In the genomic region with DNA sequence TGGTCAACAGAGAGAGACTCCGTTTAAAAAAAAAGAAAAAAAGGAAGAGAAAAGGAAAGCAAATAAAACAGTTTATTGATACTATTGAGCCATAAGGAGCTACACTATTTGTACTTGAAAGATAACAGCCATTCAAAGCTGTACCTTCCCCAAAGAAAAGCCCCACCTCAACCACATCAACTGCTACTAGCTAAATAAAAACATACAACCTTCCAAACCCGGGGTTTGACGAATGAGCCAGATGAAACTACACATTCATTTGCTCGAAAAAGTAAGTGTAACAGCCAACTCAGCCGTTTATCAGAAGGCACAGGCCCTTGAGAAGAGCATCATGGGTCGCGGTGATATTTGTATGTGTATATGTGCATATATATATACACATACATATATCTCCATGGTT, we compare ENCODE assay signal across 15 cellular contexts.
DNase-seq lines count a peak whose midpoint lies in the region; ATAC-seq and FAIRE-seq lines count a peak whose summit lies in the region.
"Had no signal": no experiment of that assay in that cellular context is flagged by ENCODE, and none has a peak within 500 bp of the region (broad histone marks: within the 10 kb centered on the region; RNA-seq: fewer than 3 reads in every experiment).

No MANE protein-coding gene starts in this region.

- no peak for FAIRE-seq in HTR-8/SVneo (lab: Jason Lieb, UNC)

- no peaks in the 10 kb centered on the region for H3K36me3 ChIP-seq in CD8-positive, alpha-beta memory T cell (ENCODE audit: insufficient read depth, low read length)
- H3K36me3 ChIP-seq: breast epithelium had no signal

- POLR2A ChIA-PET in CD8-positive, alpha-beta memory T cell (lab: Charles Lee) = interaction anchor here (0.6 kb wide), 1 partner anchor 19 kb away, joined by 3 read pairs; no protein-coding TSS in a partner anchor

- peak overlapping the region in 6 of 7 donors; percentile 3 to 52 (median 28) for H3K4me3 Mint-ChIP-seq in CD8-positive, alpha-beta memory T cell
- H3K4me3 Mint-ChIP-seq in activated T-helper 2 cell treated with anti-CD3 and anti-CD28 coated beads, Interferon-gamma antibody, Interleukin-2, Interleukin-4, amounts not matched to agents 10 μg/mL and 5 μg/mL and 100 μg/mL, durations not matched to agents 14 hours and 24 hours and 36 hours (ENCODE audit: low read depth) = no peak overlapping the region
- peak overlapping the region; percentile 58 for H3K4me3 Mint-ChIP-seq in memory B cell
- H3K4me3 Mint-ChIP-seq: nephron had no signal

- intact Hi-C loops in activated T-helper 2 cell treated with anti-CD3 and anti-CD28 coated beads, Interferon-gamma antibody, Interleukin-2, Interleukin-4, amounts not matched to agents 10 μg/mL and 5 μg/mL and 100 μg/mL, durations not matched to agents 14 hours and 24 hours and 36 hours (cut with micrococcal nuclease) = no loop called here

- in situ Hi-C loops in G401 (cut with HindIII; ENCODE audit: low sequenced_read_pairs) = no loop called here

- no peak overlapping the region for H3K27ac ChIP-seq in CD8-positive, alpha-beta memory T cell (ENCODE audit: low read depth, low read length)
- H3K27ac ChIP-seq: breast epithelium, testis, VCaP had no signal

- H3K4me1 ChIP-seq in CD8-positive, alpha-beta memory T cell (ENCODE audit: insufficient read depth, low read length) = peaks cover 34% of the 10 kb centered on the region
- H3K4me1 ChIP-seq: breast epithelium had no signal

- no peaks in the 10 kb centered on the region for H3K9me3 ChIP-seq in CD8-positive, alpha-beta memory T cell (ENCODE audit: low read length)
- H3K9me3 ChIP-seq: breast epithelium, testis had no signal

- H3K27me3 ChIP-seq in CD8-positive, alpha-beta memory T cell (ENCODE audit: insufficient read depth, low read length, poor library complexity, severe bottlenecking) = no peaks in the 10 kb centered on the region
- H3K27me3 ChIP-seq: breast epithelium, testis had no signal

- no peaks in the 10 kb centered on the region for H3K9me3 Mint-ChIP-seq in CD8-positive, alpha-beta memory T cell
- peaks cover 3% of the 10 kb centered on the region for H3K9me3 Mint-ChIP-seq in activated T-helper 2 cell treated with anti-CD3 and anti-CD28 coated beads, Interferon-gamma antibody, Interleukin-2, Interleukin-4, amounts not matched to agents 10 μg/mL and 5 μg/mL and 100 μg/mL, durations not matched to agents 14 hours and 24 hours and 36 hours
- H3K9me3 Mint-ChIP-seq in memory B cell = peaks cover 2% of the 10 kb centered on the region
- H3K9me3 Mint-ChIP-seq: nephron had no signal

- peak; percentile 24 for ATAC-seq in GM19023 (IDR thresholded peaks at IDR 0.05; ENCODE audit: unreplicated experiment)
- peak; percentile 30 for ATAC-seq in memory B cell (ENCODE audit: low read depth)
- no peak for ATAC-seq in GM21360 (IDR thresholded peaks at IDR 0.05; ENCODE audit: unreplicated experiment)
- ATAC-seq: sciatic nerve had no signal

- peaks cover 63 to 68% (median 65%) of the 10 kb centered on the region in 3 donors for H3K4me1 Mint-ChIP-seq in CD8-positive, alpha-beta memory T cell
- H3K4me1 Mint-ChIP-seq in activated T-helper 2 cell treated with anti-CD3 and anti-CD28 coated beads, Interferon-gamma antibody, Interleukin-2, Interleukin-4, amounts not matched to agents 10 μg/mL and 5 μg/mL and 100 μg/mL, durations not matched to agents 14 hours and 24 hours and 36 hours (ENCODE audit: low read depth) = peaks cover 54% of the 10 kb centered on the region
- H3K4me1 Mint-ChIP-seq in memory B cell = peaks cover 42% of the 10 kb centered on the region

- peaks cover 0 to 4% (median 3%) of the 10 kb centered on the region in 3 donors for H3K36me3 Mint-ChIP-seq in CD8-positive, alpha-beta memory T cell
- H3K36me3 Mint-ChIP-seq in activated T-helper 2 cell treated with anti-CD3 and anti-CD28 coated beads, Interferon-gamma antibody, Interleukin-2, Interleukin-4, amounts not matched to agents 10 μg/mL and 5 μg/mL and 100 μg/mL, durations not matched to agents 14 hours and 24 hours and 36 hours (ENCODE audit: low read depth) = peaks cover 6% of the 10 kb centered on the region
- H3K36me3 Mint-ChIP-seq in memory B cell = peaks cover 2% of the 10 kb centered on the region

- CTCF ChIA-PET in CD8-positive, alpha-beta memory T cell (lab: Charles Lee) = interaction anchor here (1.0 kb wide), 1 partner anchor 93 kb away, joined by 3 read pairs; no protein-coding TSS in a partner anchor

- peaks cover 0 to 1% of the 10 kb centered on the region in 2 donors for H3K27me3 Mint-ChIP-seq in CD8-positive, alpha-beta memory T cell
- H3K27me3 Mint-ChIP-seq in activated T-helper 2 cell treated with anti-CD3 and anti-CD28 coated beads, Interferon-gamma antibody, Interleukin-2, Interleukin-4, amounts not matched to agents 10 μg/mL and 5 μg/mL and 100 μg/mL, durations not matched to agents 14 hours and 24 hours and 36 hours (ENCODE audit: low read depth) = no peaks in the 10 kb centered on the region
- no peaks in the 10 kb centered on the region for H3K27me3 Mint-ChIP-seq in memory B cell

- no peak overlapping the region for H3K4me3 ChIP-seq in CD8-positive, alpha-beta memory T cell (ENCODE audit: low read length)
- H3K4me3 ChIP-seq: breast epithelium, testis had no signal

- DNase-seq in CD8-positive, alpha-beta memory T cell = peak in 1 of 5 donors; percentile 21
- no peak for DNase-seq in activated T-helper 2 cell treated with anti-CD3 and anti-CD28 coated beads, Interferon-gamma antibody, Interleukin-2, Interleukin-4, amounts not matched to agents 10 μg/mL and 5 μg/mL and 100 μg/mL, durations not matched to agents 14 hours and 24 hours and 36 hours (ENCODE audit: low spot score)
- DNase-seq in memory B cell (ENCODE audit: low spot score in 2 of 2) (no peak), NCI-H526 treated with DMSO at 0.1 percent for 48 hours (lab: John Stamatoyannopoulos, UW) (no peak), HTR-8/SVneo (ENCODE audit: insufficient read length, low spot score) (no peak), G401 (ENCODE audit: low spot score) (no peak)
- DNase-seq: NCI-H2029, SHP77 treated with DMSO at 0.1 percent for 48 hours had no signal

- peak overlapping the region in 7 of 8 donors; percentile 19 to 86 (median 57) for H3K27ac Mint-ChIP-seq in CD8-positive, alpha-beta memory T cell
- peak overlapping the region; percentile 51 for H3K27ac Mint-ChIP-seq in activated T-helper 2 cell treated with anti-CD3 and anti-CD28 coated beads, Interferon-gamma antibody, Interleukin-2, Interleukin-4, amounts not matched to agents 10 μg/mL and 5 μg/mL and 100 μg/mL, durations not matched to agents 14 hours and 24 hours and 36 hours
- H3K27ac Mint-ChIP-seq in memory B cell = peak overlapping the region; percentile 89
